In the genomic region with DNA sequence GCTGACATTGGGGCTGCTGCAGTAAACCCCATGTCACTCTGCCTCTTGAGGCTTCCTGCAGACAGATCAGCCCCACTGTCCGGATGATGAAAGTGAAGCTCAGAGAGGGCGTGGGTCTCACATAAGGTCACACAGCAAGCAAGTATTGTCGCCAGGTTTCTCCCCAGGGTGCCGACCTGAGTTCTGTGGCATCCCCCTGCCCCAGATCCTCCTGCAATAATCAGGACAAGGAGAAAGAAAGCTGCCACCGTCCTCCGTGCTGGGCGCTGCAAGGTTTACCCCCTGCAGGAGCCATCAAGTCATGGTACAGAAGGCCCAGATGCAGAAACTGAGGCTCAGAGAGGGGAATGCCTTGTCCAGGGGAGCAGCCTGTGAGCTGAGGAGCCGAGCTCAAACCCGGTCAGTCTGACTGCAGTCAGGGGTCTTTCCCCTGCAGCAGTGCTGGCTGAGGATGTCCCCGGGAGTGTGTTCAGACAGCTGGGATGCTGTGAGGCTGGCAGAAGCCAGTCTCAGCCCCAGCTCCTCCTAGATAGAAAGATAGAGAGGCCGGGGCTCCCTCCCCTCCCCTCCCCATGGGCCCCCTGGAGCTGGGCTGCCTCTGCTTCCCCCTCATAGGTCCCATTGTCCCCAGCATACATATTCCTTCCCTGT, we compare ENCODE assay signal across 23 cellular contexts. TPM values are rescaled to one million over a fixed set of nuclear protein-coding genes. Genes with fewer than 3 reads are reported as not detected.
"Had no signal": no experiment of that assay in that cellular context is flagged by ENCODE, and none has a peak within 500 bp of the region (broad histone marks: within the 10 kb centered on the region; RNA-seq: fewer than 3 reads in every experiment).

No MANE protein-coding gene starts in this region.

- DNase-seq: activated CD4-positive, alpha-beta T cell treated with anti-CD3 and anti-CD28 coated beads for 1 hour; activated CD4-positive, alpha-beta T cell treated with anti-CD3 and anti-CD28 coated beads, Interleukin-2, amount 50 U/mL, for 1 hour; activated CD8-positive, alpha-beta T cell treated with anti-CD3 and anti-CD28 coated beads, Interleukin-2, amount 10 ng/mL, durations not matched to agents 7 days and 5 days; activated naive CD8-positive, alpha-beta T cell treated with anti-CD3 and anti-CD28 coated beads for 36 hours; central memory CD4-positive, alpha-beta T cell; esophagus squamous epithelium; gastrocnemius medialis; head of caudate nucleus; islet precursor cell; naive thymus-derived CD4-positive, alpha-beta T cell; stimulated activated CD4-positive, alpha-beta T cell treated with anti-CD3 and anti-CD28 coated beads, Interleukin-12 subunit alpha, Interleukin-12 subunit beta, amount 100 ng/mL, for 4 hours; stimulated activated CD4-positive, alpha-beta T cell treated with anti-CD3 and anti-CD28 coated beads, Interleukin-4, amount 100 ng/mL, for 4 hours; stimulated activated naive CD8-positive, alpha-beta T cell treated with anti-CD3 and anti-CD28 coated beads, Interleukin-15, Interleukin-2, amounts not matched to agents 100 U/mL and 50 U/mL, for 24 hours; T-helper 9 cell had no signal

- H3K36me3 ChIP-seq: esophagus squamous epithelium, gastrocnemius medialis, ovary, right atrium auricular region, upper lobe of left lung had no signal

- H3K27ac Mint-ChIP-seq: activated CD8-positive, alpha-beta T cell treated with anti-CD3 and anti-CD28 coated beads, Interleukin-2, amount 10 ng/mL, durations not matched to agents 7 days and 5 days; activated naive CD8-positive, alpha-beta T cell treated with anti-CD3 and anti-CD28 coated beads for 36 hours; activated T-helper 17 cell treated with anti-CD3 and anti-CD28 coated beads, Interleukin-2, amount 50 U/mL, for 72 hours; naive thymus-derived CD4-positive, alpha-beta T cell had no signal

- H3K4me3 ChIP-seq: esophagus squamous epithelium, gastrocnemius medialis, ovary, psoas muscle, right atrium auricular region, upper lobe of left lung had no signal

- H3K4me1 ChIP-seq: gastrocnemius medialis, psoas muscle had no signal

- FAIRE-seq: astrocyte, colon had no signal

- H3K4me3 Mint-ChIP-seq: activated CD8-positive, alpha-beta T cell treated with anti-CD3 and anti-CD28 coated beads, Interleukin-2, amount 10 ng/mL, durations not matched to agents 7 days and 5 days; activated naive CD8-positive, alpha-beta T cell treated with anti-CD3 and anti-CD28 coated beads for 36 hours; activated T-helper 17 cell treated with anti-CD3 and anti-CD28 coated beads, Interleukin-2, amount 50 U/mL, for 72 hours; naive thymus-derived CD4-positive, alpha-beta T cell; neural crest cell had no signal

- ATAC-seq: activated CD8-positive, alpha-beta T cell treated with anti-CD3 and anti-CD28 coated beads, Interleukin-2, amount 10 ng/mL, durations not matched to agents 7 days and 5 days; activated T-helper 17 cell treated with anti-CD3 and anti-CD28 coated beads, Interleukin-2, amount 50 U/mL, for 72 hours; gastrocnemius medialis; naive thymus-derived CD4-positive, alpha-beta T cell; psoas muscle; stimulated activated naive CD8-positive, alpha-beta T cell treated with anti-CD3 and anti-CD28 coated beads, Interleukin-15, Interleukin-2, amounts not matched to agents 100 U/mL and 50 U/mL, for 24 hours had no signal

- H3K27me3 ChIP-seq: esophagus squamous epithelium, gastrocnemius medialis, ovary, right atrium auricular region, upper lobe of left lung had no signal

- H3K27me3 Mint-ChIP-seq: activated naive CD8-positive, alpha-beta T cell treated with anti-CD3 and anti-CD28 coated beads for 36 hours; activated T-helper 17 cell treated with anti-CD3 and anti-CD28 coated beads, Interleukin-2, amount 50 U/mL, for 72 hours; naive thymus-derived CD4-positive, alpha-beta T cell had no signal

- H3K4me1 Mint-ChIP-seq: activated naive CD8-positive, alpha-beta T cell treated with anti-CD3 and anti-CD28 coated beads for 36 hours; activated T-helper 17 cell treated with anti-CD3 and anti-CD28 coated beads, Interleukin-2, amount 50 U/mL, for 72 hours; naive thymus-derived CD4-positive, alpha-beta T cell; neural crest cell had no signal

- H3K9me3 Mint-ChIP-seq: activated naive CD8-positive, alpha-beta T cell treated with anti-CD3 and anti-CD28 coated beads for 36 hours; activated T-helper 17 cell treated with anti-CD3 and anti-CD28 coated beads, Interleukin-2, amount 50 U/mL, for 72 hours; naive thymus-derived CD4-positive, alpha-beta T cell; neural crest cell had no signal

- H3K36me3 Mint-ChIP-seq: activated naive CD8-positive, alpha-beta T cell treated with anti-CD3 and anti-CD28 coated beads for 36 hours; naive thymus-derived CD4-positive, alpha-beta T cell had no signal

- H3K27ac ChIP-seq: esophagus squamous epithelium, gastrocnemius medialis, ovary, psoas muscle, right atrium auricular region had no signal

- H3K9me3 ChIP-seq: esophagus squamous epithelium, gastrocnemius medialis, ovary, psoas muscle, right atrium auricular region, upper lobe of left lung had no signal

RNA-seq across cellular contexts. Expression of a gene that starts 13.2 kb away (rescaled TPM):
- total RNA-seq: activated CD8-positive, alpha-beta T cell treated with anti-CD3 and anti-CD28 coated beads, Interleukin-2, amount 10 ng/mL, durations not matched to agents 7 days and 5 days; activated naive CD8-positive, alpha-beta T cell treated with anti-CD3 and anti-CD28 coated beads for 36 hours; activated T-helper 17 cell treated with anti-CD3 and anti-CD28 coated beads, Interleukin-2, amount 50 U/mL, for 72 hours; T-helper 1 cell treated with Interleukin-12 subunit alpha and Interleukin-12 subunit beta and Interleukin-4 antibody, amounts not matched to agents 30 ng/mL and 1 ng/mL, for 36 hours had no signal
- polyA plus RNA-seq: naive thymus-derived CD4-positive, alpha-beta T cell had no signal
